16 cellular contexts compared by ENCODE assay signal in the genomic region with DNA sequence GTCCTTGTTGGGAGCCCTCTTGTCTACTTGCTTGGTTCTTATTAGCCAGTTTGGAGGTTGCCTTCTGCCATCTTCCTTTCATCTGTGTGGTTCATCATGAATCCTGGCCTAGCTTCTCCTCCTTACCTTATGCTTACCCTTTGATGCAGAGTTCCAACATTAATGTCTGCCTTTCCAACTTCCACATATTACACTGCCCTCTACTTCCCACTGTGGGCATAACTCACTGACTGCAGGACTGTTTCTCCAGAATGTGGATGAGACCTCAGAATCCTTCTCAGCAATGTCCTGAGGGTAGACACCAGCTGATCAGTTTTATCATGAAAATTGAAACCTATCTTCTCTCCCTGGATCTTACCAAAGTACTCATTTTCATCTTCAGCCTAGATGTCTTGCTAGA.
DNase-seq lines count a peak whose midpoint lies in the region; ATAC-seq, FAIRE-seq and TF ChIP-seq lines count a peak whose summit lies in the region.
"Had no signal": no experiment of that assay in that cellular context is flagged by ENCODE, and none has a peak within 500 bp of the region (broad histone marks: within the 10 kb centered on the region; RNA-seq: fewer than 3 reads in every experiment).

No MANE protein-coding gene starts in this region.

- H3K27me3 ChIP-seq in body of pancreas (no peaks in the 10 kb centered on the region), HAP-1 (ENCODE audit: low read depth) (no peaks in the 10 kb centered on the region)
- H3K27me3 ChIP-seq: esophagus muscularis mucosa had no signal

- TF ChIP-seq EP300 in A549 (IDR thresholded peaks at IDR 0.05), result no peak

- peak in 1 of 2 experiments; percentile 34; a peak in 1 of 6 replicates for ATAC-seq in A549
- no peak for ATAC-seq in body of pancreas
- ATAC-seq in omental fat pad (ENCODE audit: low FRiP score), result no peak
- no peak for ATAC-seq in HG02759 (IDR thresholded peaks at IDR 0.05; ENCODE audit: unreplicated experiment)
- ATAC-seq: activated T-cell treated with anti-CD3 and anti-CD28 coated beads, Interleukin-2, amount 50 U/mL, for 4 hours; stimulated activated memory B cell treated with anti-CD40 and anti-IgM and Interleukin-4, amounts not matched to agents 10 μg/mL and 1 μg/mL and 100 μg/mL, for 72 hours had no signal

- in situ Hi-C loops in HAP-1 (cut with MboI; ENCODE audit: low sequenced_read_pairs), result no loop called here

- no peak overlapping the region for H3K4me2 ChIP-seq in A549

- POLR2A ChIA-PET in A549 (lab: Yijun Ruan, JAX) (no interaction called here), HEK293 (lab: Yijun Ruan, JAX) (no interaction called here)

- H3K27ac ChIP-seq in A549 (no peak overlapping the region), HEK293 (ENCODE audit: extremely low read depth, low read depth, low read length) (no peak overlapping the region), body of pancreas (no peak overlapping the region)
- H3K27ac ChIP-seq: esophagus muscularis mucosa, SJCRH30 had no signal

- H3K4me1 ChIP-seq in A549 (no peaks in the 10 kb centered on the region), HEK293 (ENCODE audit: control insufficient read depth, insufficient read depth, low read length) (no peaks in the 10 kb centered on the region), body of pancreas (no peaks in the 10 kb centered on the region), HAP-1 (no peaks in the 10 kb centered on the region)
- H3K4me1 ChIP-seq: SJCRH30 had no signal

- peak in 1 of 2 experiments; percentile 12 for DNase-seq in A549 (ENCODE audit: low read depth in 1 of 2, low spot score in 1 of 2)
- no peak for DNase-seq in body of pancreas
- DNase-seq in kidney glomerular epithelial cell (lab: John Stamatoyannopoulos, UW), result peak; percentile 7
- no peak for DNase-seq in HAP-1 (ENCODE audit: low spot score in 2 of 2)
- DNase-seq in omental fat pad (ENCODE audit: low spot score), result no peak
- no peak for DNase-seq in amygdala (lab: John Stamatoyannopoulos, UW)
- DNase-seq: activated B cell treated with CpG ODN at 0.5 μM for 24 hours; activated T-cell treated with anti-CD3 and anti-CD28 coated beads, Interleukin-2, amount 50 U/mL, for 4 hours; CD4-positive, alpha-beta memory T cell; islet precursor cell; SJCRH30 had no signal

- TF ChIP-seq RAD21 in A549 (conservative IDR thresholded peaks at IDR 0.05 in 1 of 2, IDR thresholded peaks at IDR 0.05 in 1 of 2), result peak in 1 of 2 experiments; percentile 11; a peak in 1 of 5 replicates

- intact Hi-C loops in body of pancreas (cut with DNase I), result no loop called here

- TF ChIP-seq CTCF in A549 (IDR thresholded peaks at IDR 0.05), result 0 out of 3 replicates have a peak, but pooled peaks have one; percentile 7
- TF ChIP-seq CTCF in HEK293 (tag by site-specific recombination; IDR thresholded peaks at IDR 0.05), result 0 out of 2 replicates have a peak, but pooled peaks have one; percentile 36
- TF ChIP-seq CTCF in body of pancreas (IDR thresholded peaks at IDR 0.05), result peak in 4 of 7 experiments; percentile 34 to 49 (median 44)
- no peak for TF ChIP-seq CTCF in omental fat pad (IDR thresholded peaks at IDR 0.05)

- H3K36me3 ChIP-seq in HEK293 (ENCODE audit: control insufficient read depth in 2 of 2, insufficient read depth in 1 of 2, low read length in 2 of 2) (no peaks in the 10 kb centered on the region), body of pancreas (replicated peaks in 1 of 2; ENCODE audit: insufficient read depth in 1 of 2, low read depth in 2 of 2) (no peaks in the 10 kb centered on the region), HAP-1 (replicated peaks) (no peaks in the 10 kb centered on the region)
- H3K36me3 ChIP-seq: esophagus muscularis mucosa, SJCRH30 had no signal

- FAIRE-seq in A549 (lab: Jason Lieb, UNC), result no peak
- FAIRE-seq: astrocyte had no signal

- H3K9me3 ChIP-seq in A549, result no peaks in the 10 kb centered on the region
- H3K9me3 ChIP-seq in HEK293 (ENCODE audit: control insufficient read depth, insufficient read depth, low read depth, low read length), result no peaks in the 10 kb centered on the region
- H3K9me3 ChIP-seq in body of pancreas, result no peaks in the 10 kb centered on the region
- no peaks in the 10 kb centered on the region for H3K9me3 ChIP-seq in HAP-1
- H3K9me3 ChIP-seq: esophagus muscularis mucosa, SJCRH30 had no signal

- TF ChIP-seq POLR2A in A549 (IDR thresholded peaks at IDR 0.05; ENCODE audit: low read length) (no peak), body of pancreas (IDR thresholded peaks at IDR 0.05) (no peak)

- CTCF ChIA-PET in A549 (lab: Yijun Ruan, JAX), result interaction anchor here (0.6 kb wide), 1 partner anchor 625 kb away, joined by 3 read pairs; no protein-coding TSS in a partner anchor
- CTCF ChIA-PET in HEK293 (lab: Yijun Ruan, JAX), result interaction anchor here (0.5 to 0.7 kb wide), 2 partner anchors 14 to 28 kb away, joined by 4 to 5 read pairs; no protein-coding TSS in a partner anchor

- H3K4me3 ChIP-seq in A549 (no peak overlapping the region), HEK293 (ENCODE audit: low read depth, low read length) (no peak overlapping the region), body of pancreas (no peak overlapping the region), HAP-1 (no peak overlapping the region)
- H3K4me3 ChIP-seq: esophagus muscularis mucosa, SJCRH30 had no signal

TF ChIP-seq in A549, 52 proteins besides CTCF, POLR2A, EP300 and RAD21:
- TF ChIP-seq ZNF302 (CRISPR knock-in tag; IDR thresholded peaks at IDR 0.05), result no peak
TF ChIP-seq in A549: peak in this region for 0.

TF ChIP-seq in HEK293, 187 proteins besides CTCF, POLR2A, EP300 and RAD21:
- TF ChIP-seq ZBTB17 (tag by site-specific recombination; IDR thresholded peaks at IDR 0.05) (peak; percentile 42; the same call in 1 of the 2 replicates), ZNF426 (tag by site-specific recombination; IDR thresholded peaks at IDR 0.05) (no peak)
TF ChIP-seq in HEK293: peak in this region for 1.

Comparison
In these comparisons a context has a peak if more than half of its experiments do, and no peak if none do; other contexts are left out.
1. CTCF ChIP-seq: peak in A549 (single experiment), HEK293 (single experiment) and body of pancreas (4 of 7); none in omental fat pad (0 of 3).
2. Of the 5 proteins assayed by ChIP-seq in both HEK293 and A549: peak only in HEK293: none; only in A549: none; in both: CTCF; in neither: 4.